ENCODE assay signal across 12 cellular contexts in genomic region chr1:200896571-200897187, GRCh38. TPM values are rescaled to one million over a fixed set of nuclear protein-coding genes. Genes with fewer than 3 reads are reported as not detected.
DNase-seq lines count a peak whose midpoint lies in the region; ATAC-seq and TF ChIP-seq lines count a peak whose summit lies in the region.
"Had no signal": no experiment of that assay in that cellular context is flagged by ENCODE, and none has a peak within 500 bp of the region (broad histone marks: within the 10 kb centered on the region; RNA-seq: fewer than 3 reads in every experiment).

No MANE protein-coding gene starts in this region.

- peaks cover 0 to 11% (median 4%) of the 10 kb centered on the region in 7 donors for H3K27me3 ChIP-seq in spleen (replicated peaks in 1 of 7)

- no peak overlapping the region for H3K4me3 ChIP-seq in spleen

- no peaks in the 10 kb centered on the region for H3K36me3 ChIP-seq in spleen

- H3K27ac ChIP-seq in spleen, result no peak overlapping the region

- no peaks in the 10 kb centered on the region for H3K9me3 ChIP-seq in spleen

- intact Hi-C loops in spleen (cut with DNase I; ENCODE audit: low total_unique reads), result no loop called here

- peaks cover 0 to 25% (median 8%) of the 10 kb centered on the region in 6 donors for H3K4me1 ChIP-seq in spleen

- no peak for TF ChIP-seq POLR2A in spleen (IDR thresholded peaks at IDR 0.05)

- no peak for ATAC-seq in HG03378 (IDR thresholded peaks at IDR 0.05; ENCODE audit: unreplicated experiment)
- ATAC-seq: natural killer cell had no signal

- 69 to 77% (median 72%) methylated on average over 10 of the region's 10 CpGs for WGBS in spleen, 5 donors

- DNase-seq in HT1080 (ENCODE audit: low read depth) (peak; percentile 72), SIG-M5 treated with dmso at 0.1 percent for 504 hours (lab: John Stamatoyannopoulos, UW; ENCODE audit: unreplicated experiment) (peak; percentile 96), islet precursor cell (peak; percentile 92), spleen (peak; percentile 33), cortex of kidney (lab: John Stamatoyannopoulos, UW) (no peak), NCI-H1930 (lab: John Stamatoyannopoulos, UW) (no peak)
- no peak for DNase-seq in stimulated activated CD4-positive, alpha-beta T cell treated with anti-CD3 and anti-CD28 coated beads, Interleukin-4, amount 100 ng/mL, for 1 hour
- DNase-seq: KG1, natural killer cell, T-helper 1 cell had no signal

- TF ChIP-seq CTCF in spleen (IDR thresholded peaks at IDR 0.05 in 8 of 11, conservative IDR thresholded peaks at IDR 0.05 in 3 of 11), result no peak

RNA-seq across cellular contexts. Expression of gene INAVA, which starts 2.0 kb away (rescaled TPM):
- total RNA-seq in HT1080 (2014; rRNA removed; shearing (Covaris generic)), result not detected in 2 replicates
- polyA plus RNA-seq in HT1080 (2015; cell fraction: cytosol; rRNA removed), result 0.06 TPM in 1 of 2 replicates, not detected in the other
- polyA plus RNA-seq in HT1080 (2015; cell fraction: nucleus; rRNA removed), result 0.02 and 0.06 TPM in 2 replicates
- total RNA-seq in spleen, result 1 to 10 TPM in 1 of 7 donors, under 1 TPM in 3, not detected in 3; 0.32 to 1.4 (median 0.72) TPM
- polyA plus RNA-seq in spleen, result under 1 TPM; 0.39 to 0.42 (median 0.39) TPM

RNA-seq across cellular contexts. Expression of gene GPR25, which starts 23.9 kb away (rescaled TPM):
- total RNA-seq in HT1080 (2014; rRNA removed; shearing (Covaris generic)), result not detected in 2 replicates
- polyA plus RNA-seq in HT1080 (2015; cell fraction: cytosol; rRNA removed), result not detected in 2 replicates
- not detected in 2 replicates for polyA plus RNA-seq in HT1080 (2015; cell fraction: nucleus; rRNA removed)
- 1 to 10 TPM in 1 of 7 donors, under 1 TPM in 4, not detected in 2; 0.50 to 3.6 (median 0.80) TPM for total RNA-seq in spleen
- polyA plus RNA-seq in spleen, result under 1 TPM; 0.09 to 0.38 (median 0.14) TPM
- total RNA-seq: activated T-helper 1 cell treated with anti-CD3 and anti-CD28 coated beads, Interleukin-12 subunit alpha, Interleukin-12 subunit beta, Interleukin-2, Interleukin-4 antibody, amounts not matched to agents 30 ng/mL and 10 ng/mL and 1 ng/mL, durations not matched to agents 14 hours and 24 hours and 36 hours had no signal

Comparison
In these comparisons a context has a peak if more than half of its experiments do, and no peak if none do; other contexts are left out.
1. DNase-seq: peak in HT1080 (single experiment), SIG-M5 treated with dmso at 0.1 percent for 504 hours (single experiment), islet precursor cell (single experiment) and spleen (single experiment); none in cortex of kidney (single experiment), stimulated activated CD4-positive, alpha-beta T cell treated with anti-CD3 and anti-CD28 coated beads, Interleukin-4, amount 100 ng/mL, for 1 hour (single experiment) and NCI-H1930 (0 of 2).